8 cellular contexts compared by ENCODE assay signal in genomic region chr1:40449684-40450490, GRCh38. TPM values are rescaled to one million over a fixed set of nuclear protein-coding genes. Genes with fewer than 3 reads are reported as not detected.
DNase-seq lines count a peak whose midpoint lies in the region; ATAC-seq, FAIRE-seq and TF ChIP-seq lines count a peak whose summit lies in the region.

Gene ZFP69B (plus strand): TSS chr1:40450476. CDS start chr1:40450962, 486 bp downstream.

- H3K4me1 Mint-ChIP-seq in activated CD4-positive, alpha-beta T cell treated with anti-CD3 and anti-CD28 coated beads, Interleukin-2, amount 10 ng/mL, durations not matched to agents 7 days and 5 days = peaks cover 22% of the 10 kb centered on the region

- H3K27ac ChIP-seq in left lung = peak within 1 kb of the TSS; percentile 73 to 81

- no peaks in the 10 kb centered on the region for H3K27me3 Mint-ChIP-seq in activated CD4-positive, alpha-beta T cell treated with anti-CD3 and anti-CD28 coated beads, Interleukin-2, amount 10 ng/mL, durations not matched to agents 7 days and 5 days

- peaks cover 56% of the 10 kb centered on the region for H3K36me3 Mint-ChIP-seq in activated CD4-positive, alpha-beta T cell treated with anti-CD3 and anti-CD28 coated beads, Interleukin-2, amount 10 ng/mL, durations not matched to agents 7 days and 5 days (ENCODE audit: low read depth)

- H3K27ac Mint-ChIP-seq in activated CD4-positive, alpha-beta T cell treated with anti-CD3 and anti-CD28 coated beads, Interleukin-2, amount 10 ng/mL, durations not matched to agents 7 days and 5 days = peak within 1 kb of the TSS; percentile 87

- peaks cover 0 to 46% of the 10 kb centered on the region in 2 donors for H3K9me3 ChIP-seq in left lung

- peak; percentile 72 for FAIRE-seq in GM19239 (lab: Jason Lieb, UNC)

- peak; percentile 43 for DNase-seq in BJ (ENCODE audit: low read depth)
- DNase-seq in GM19239 (ENCODE audit: insufficient read length, low spot score) = peak; percentile 85
- peak; percentile 45 for DNase-seq in NCI-H524 treated with DMSO at 0.1 percent for 48 hours (lab: John Stamatoyannopoulos, UW)
- peak; percentile 86 for DNase-seq in activated CD4-positive, alpha-beta T cell treated with anti-CD3 and anti-CD28 coated beads, Interleukin-2, amount 10 ng/mL, durations not matched to agents 7 days and 5 days
- peak; percentile 83 for DNase-seq in dedifferentiated amniotic fluid mesenchymal stem cell (ENCODE audit: extremely low spot score)
- DNase-seq in left lung = peak; percentile 93 to 98
- DNase-seq in stimulated activated CD4-positive, alpha-beta T cell treated with anti-CD3 and anti-CD28 coated beads, Interleukin-2, amount 100 ng/mL, for 24 hours = peak; percentile 86 to 95

- peak within 1 kb of the TSS; percentile 84 for H3K4me3 Mint-ChIP-seq in activated CD4-positive, alpha-beta T cell treated with anti-CD3 and anti-CD28 coated beads, Interleukin-2, amount 10 ng/mL, durations not matched to agents 7 days and 5 days

- intact Hi-C loops in left lung (cut with DNase I) = no loop called here

- ATAC-seq in HG03457 (IDR thresholded peaks at IDR 0.05; ENCODE audit: unreplicated experiment) = peak; percentile 55
- peak; percentile 98 for ATAC-seq in left lung

- POLR2A ChIA-PET in BJ (lab: Charles Lee) = no interaction called here
- POLR2A ChIA-PET in activated CD4-positive, alpha-beta T cell treated with anti-CD3 and anti-CD28 coated beads, Interleukin-2, amount 10 ng/mL, durations not matched to agents 7 days and 5 days (lab: Charles Lee) = interaction anchor here (0.9 kb wide), 1 partner anchor 78 kb away, joined by 4 read pairs; no protein-coding TSS in a partner anchor

- TF ChIP-seq CTCF in BJ (IDR thresholded peaks at IDR 0.05; ENCODE audit: insufficient read depth, low read depth, low read length) = no peak; the same call in 1 of the 2 replicates
- TF ChIP-seq CTCF in left lung (IDR thresholded peaks at IDR 0.05) = peak in 1 of 2 donors; percentile 10

- H3K4me1 ChIP-seq in left lung = peaks cover 0 to 10% of the 10 kb centered on the region in 2 donors

- no peaks in the 10 kb centered on the region for H3K36me3 ChIP-seq in BJ (ENCODE audit: control insufficient read depth, insufficient read depth, low read length)
- peaks cover 0 to 14% of the 10 kb centered on the region in 2 donors for H3K36me3 ChIP-seq in left lung

- H3K27me3 ChIP-seq in BJ (ENCODE audit: control insufficient read depth, insufficient read depth, low read length) (no peaks in the 10 kb centered on the region), left lung (no peaks in the 10 kb centered on the region)

- H3K4me3 ChIP-seq in BJ (ENCODE audit: low read depth, low read length) (peak within 1 kb of the TSS; percentile 81), left lung (peak within 1 kb of the TSS; percentile 63 to 69)

- CTCF ChIA-PET in BJ (lab: Yijun Ruan, JAX) = interaction anchor here (0.6 to 5.4 kb wide), 4 partner anchors 11 to 111 kb away, joined by 3 to 28 read pairs (median 4); no protein-coding TSS in a partner anchor
- CTCF ChIA-PET in activated CD4-positive, alpha-beta T cell treated with anti-CD3 and anti-CD28 coated beads, Interleukin-2, amount 10 ng/mL, durations not matched to agents 7 days and 5 days (lab: Charles Lee) = interaction anchor here (0.7 to 1.8 kb wide), 6 partner anchors 9 to 83 kb away, joined by 3 to 6 read pairs (median 3); partner anchors contain the start of gene ZFP69

- H3K9me3 Mint-ChIP-seq in activated CD4-positive, alpha-beta T cell treated with anti-CD3 and anti-CD28 coated beads, Interleukin-2, amount 10 ng/mL, durations not matched to agents 7 days and 5 days = peaks cover 56% of the 10 kb centered on the region

RNA-seq across cellular contexts. Expression of gene ZFP69B, which starts in this region (rescaled TPM):
- polyA plus RNA-seq in BJ (2011; rRNA removed) = 1.5 and 2.5 TPM in 2 replicates
- polyA minus RNA-seq in BJ (2011; rRNA and poly(A)+ RNA removed) = 1.5 and 1.7 TPM in 2 replicates
- total RNA-seq in activated CD4-positive, alpha-beta T cell treated with anti-CD3 and anti-CD28 coated beads, Interleukin-2, amount 10 ng/mL, durations not matched to agents 7 days and 5 days = 1 to 10 TPM; 3.0 to 3.5 TPM
- 1 to 10 TPM; 2.3 to 2.5 TPM for total RNA-seq in left lung

Comparison
In these comparisons a context has a peak if more than half of its experiments do, and no peak if none do; other contexts are left out.
1. Peak in every context shown above with its lines: DNase-seq, ATAC-seq, H3K4me3 ChIP-seq and H3K27ac ChIP-seq.
2. DNase-seq: peak in every context shown above with its lines; median percentile 96 in left lung; 90 in stimulated activated CD4-positive, alpha-beta T cell treated with anti-CD3 and anti-CD28 coated beads, Interleukin-2, amount 100 ng/mL, for 24 hours; 86 in activated CD4-positive, alpha-beta T cell treated with anti-CD3 and anti-CD28 coated beads, Interleukin-2, amount 10 ng/mL, durations not matched to agents 7 days and 5 days; 85 in GM19239; 83 in dedifferentiated amniotic fluid mesenchymal stem cell; 45 in NCI-H524 treated with DMSO at 0.1 percent for 48 hours; 43 in BJ.